ENCODE assay signal across 12 cellular contexts in genomic region chr2:200177971-200178911, GRCh38.
DNase-seq lines count a peak whose midpoint lies in the region; ATAC-seq and TF ChIP-seq lines count a peak whose summit lies in the region.
"Had no signal": no experiment of that assay in that cellular context is flagged by ENCODE, and none has a peak within 500 bp of the region (broad histone marks: within the 10 kb centered on the region; RNA-seq: fewer than 3 reads in every experiment).

No MANE protein-coding gene starts in this region.

- 11 to 40% (median 15%) methylated on average over 4 of the region's 4 CpGs for WGBS in psoas muscle, 3 donors

- POLR2A ChIA-PET in naive thymus-derived CD4-positive, alpha-beta T cell (lab: Charles Lee): no interaction called here

- H3K4me1 Mint-ChIP-seq in activated T-cell treated with anti-CD3 and anti-CD28 coated beads, Interleukin-2, amount 50 U/mL, for 24 hours (ENCODE audit: low read depth): no peaks in the 10 kb centered on the region
- no peaks in the 10 kb centered on the region for H3K4me1 Mint-ChIP-seq in naive thymus-derived CD4-positive, alpha-beta T cell
- H3K4me1 Mint-ChIP-seq: activated CD4-positive, alpha-beta T cell treated with anti-CD3 and anti-CD28 coated beads for 36 hours; stimulated activated effector memory CD8-positive, alpha-beta T cell treated with anti-CD3 and anti-CD28 coated beads, Interleukin-12 subunit alpha, Interleukin-12 subunit beta, amount 100 ng/mL, for 72 hours had no signal

- no peak overlapping the region for H3K4me3 Mint-ChIP-seq in activated T-cell treated with anti-CD3 and anti-CD28 coated beads, Interleukin-2, amount 50 U/mL, for 24 hours
- no peak overlapping the region for H3K4me3 Mint-ChIP-seq in naive thymus-derived CD4-positive, alpha-beta T cell
- H3K4me3 Mint-ChIP-seq: activated CD4-positive, alpha-beta T cell treated with anti-CD3 and anti-CD28 coated beads for 36 hours; stimulated activated effector memory CD8-positive, alpha-beta T cell treated with anti-CD3 and anti-CD28 coated beads, Interleukin-12 subunit alpha, Interleukin-12 subunit beta, amount 100 ng/mL, for 72 hours had no signal

- no peak overlapping the region for H3K27ac Mint-ChIP-seq in activated T-cell treated with anti-CD3 and anti-CD28 coated beads, Interleukin-2, amount 50 U/mL, for 24 hours
- no peak overlapping the region for H3K27ac Mint-ChIP-seq in naive thymus-derived CD4-positive, alpha-beta T cell
- H3K27ac Mint-ChIP-seq: activated CD4-positive, alpha-beta T cell treated with anti-CD3 and anti-CD28 coated beads for 36 hours; stimulated activated effector memory CD8-positive, alpha-beta T cell treated with anti-CD3 and anti-CD28 coated beads, Interleukin-12 subunit alpha, Interleukin-12 subunit beta, amount 100 ng/mL, for 72 hours had no signal

- H3K4me1 ChIP-seq in psoas muscle: peaks cover 3% of the 10 kb centered on the region
- H3K4me1 ChIP-seq in naive thymus-derived CD4-positive, alpha-beta T cell (ENCODE audit: control insufficient read depth in 2 of 2, insufficient read depth in 2 of 2, low read length in 2 of 2): no peaks in the 10 kb centered on the region

- H3K27ac ChIP-seq in psoas muscle: no peak overlapping the region
- no peak overlapping the region for H3K27ac ChIP-seq in naive thymus-derived CD4-positive, alpha-beta T cell (ENCODE audit: low read depth, low read length)

- H3K9me3 Mint-ChIP-seq in activated T-cell treated with anti-CD3 and anti-CD28 coated beads, Interleukin-2, amount 50 U/mL, for 24 hours: no peaks in the 10 kb centered on the region
- H3K9me3 Mint-ChIP-seq in naive thymus-derived CD4-positive, alpha-beta T cell: peaks cover 0 to 2% (median 0%) of the 10 kb centered on the region in 11 donors
- H3K9me3 Mint-ChIP-seq: stimulated activated effector memory CD8-positive, alpha-beta T cell treated with anti-CD3 and anti-CD28 coated beads, Interleukin-12 subunit alpha, Interleukin-12 subunit beta, amount 100 ng/mL, for 72 hours had no signal

- H3K9me3 ChIP-seq in psoas muscle: no peaks in the 10 kb centered on the region
- H3K9me3 ChIP-seq in naive thymus-derived CD4-positive, alpha-beta T cell (ENCODE audit: control insufficient read depth in 2 of 3, low read length in 3 of 3): no peaks in the 10 kb centered on the region

- H3K27me3 Mint-ChIP-seq in activated T-cell treated with anti-CD3 and anti-CD28 coated beads, Interleukin-2, amount 50 U/mL, for 24 hours: peaks cover 18% of the 10 kb centered on the region
- peaks cover 2 to 28% (median 24%) of the 10 kb centered on the region in 5 donors for H3K27me3 Mint-ChIP-seq in naive thymus-derived CD4-positive, alpha-beta T cell

- DNase-seq in EH (ENCODE audit: low read depth) (peak; percentile 56), NCI-H524 (lab: John Stamatoyannopoulos, UW) (peak; percentile 96 to 98), fibroblast of peridontal ligament (ENCODE audit: extremely low read depth) (peak; percentile 46), psoas muscle (peak in 1 of 2 donors; percentile 41)
- no peak for DNase-seq in stimulated activated CD4-positive, alpha-beta T cell treated with anti-CD3 and anti-CD28 coated beads, Interleukin-1b, Interleukin-23, amount 100 ng/mL, for 48 hours
- no peak for DNase-seq in activated T-cell treated with anti-CD3 and anti-CD28 coated beads, Interleukin-2, amount 50 U/mL, for 24 hours
- no peak for DNase-seq in naive thymus-derived CD4-positive, alpha-beta T cell
- DNase-seq: activated CD4-positive, alpha-beta T cell treated with anti-CD3 and anti-CD28 coated beads for 36 hours; stimulated activated CD4-positive, alpha-beta T cell treated with anti-CD3 and anti-CD28 coated beads, Interleukin-15, amount 100 ng/mL, for 24 hours had no signal

- no peaks in the 10 kb centered on the region for H3K36me3 Mint-ChIP-seq in activated T-cell treated with anti-CD3 and anti-CD28 coated beads, Interleukin-2, amount 50 U/mL, for 24 hours (ENCODE audit: low read depth)
- H3K36me3 Mint-ChIP-seq in naive thymus-derived CD4-positive, alpha-beta T cell: no peaks in the 10 kb centered on the region
- H3K36me3 Mint-ChIP-seq: stimulated activated effector memory CD8-positive, alpha-beta T cell treated with anti-CD3 and anti-CD28 coated beads, Interleukin-12 subunit alpha, Interleukin-12 subunit beta, amount 100 ng/mL, for 72 hours had no signal

- no peak overlapping the region for H3K4me3 ChIP-seq in psoas muscle
- no peak overlapping the region for H3K4me3 ChIP-seq in naive thymus-derived CD4-positive, alpha-beta T cell (ENCODE audit: low read length)

- TF ChIP-seq CTCF in psoas muscle (IDR thresholded peaks at IDR 0.05): no peak

- intact Hi-C loops in psoas muscle (cut with DNase I): no loop called here
- intact Hi-C loops in naive thymus-derived CD4-positive, alpha-beta T cell (cut with micrococcal nuclease): no loop called here

- ATAC-seq in psoas muscle (peak; percentile 73 to 88 (median 78)), HG02938 (IDR thresholded peaks at IDR 0.05; ENCODE audit: unreplicated experiment) (no peak)
- ATAC-seq in naive thymus-derived CD4-positive, alpha-beta T cell: no peak
- ATAC-seq: activated CD4-positive, alpha-beta T cell treated with anti-CD3 and anti-CD28 coated beads for 36 hours; HepG2; stimulated activated effector memory CD8-positive, alpha-beta T cell treated with anti-CD3 and anti-CD28 coated beads, Interleukin-12 subunit alpha, Interleukin-12 subunit beta, amount 100 ng/mL, for 72 hours had no signal

- H3K27me3 ChIP-seq in psoas muscle (ENCODE audit: insufficient read depth in 3 of 3, low read length in 2 of 3): no peaks in the 10 kb centered on the region
- H3K27me3 ChIP-seq in naive thymus-derived CD4-positive, alpha-beta T cell (ENCODE audit: control insufficient read depth in 2 of 2, insufficient read depth in 2 of 2, low read length in 2 of 2): no peaks in the 10 kb centered on the region

- H3K36me3 ChIP-seq in psoas muscle (ENCODE audit: insufficient read depth in 1 of 2, low read depth in 1 of 2): no peaks in the 10 kb centered on the region
- no peaks in the 10 kb centered on the region for H3K36me3 ChIP-seq in naive thymus-derived CD4-positive, alpha-beta T cell (ENCODE audit: control insufficient read depth in 2 of 3, insufficient read depth in 3 of 3, low read length in 3 of 3)

- CTCF ChIA-PET in naive thymus-derived CD4-positive, alpha-beta T cell (lab: Charles Lee): no interaction called here

Comparison
In these comparisons a context has a peak if more than half of its experiments do, and no peak if none do; other contexts are left out.
1. DNase-seq: peak in EH (single experiment), NCI-H524 (2 of 2) and fibroblast of peridontal ligament (single experiment); none in stimulated activated CD4-positive, alpha-beta T cell treated with anti-CD3 and anti-CD28 coated beads, Interleukin-1b, Interleukin-23, amount 100 ng/mL, for 48 hours (single experiment), activated T-cell treated with anti-CD3 and anti-CD28 coated beads, Interleukin-2, amount 50 U/mL, for 24 hours (single experiment) and naive thymus-derived CD4-positive, alpha-beta T cell (0 of 9).
2. ATAC-seq: peak in psoas muscle (4 of 4); none in naive thymus-derived CD4-positive, alpha-beta T cell (single experiment) and HG02938 (single experiment).